8 cellular contexts compared by ENCODE assay signal in the genomic region with DNA sequence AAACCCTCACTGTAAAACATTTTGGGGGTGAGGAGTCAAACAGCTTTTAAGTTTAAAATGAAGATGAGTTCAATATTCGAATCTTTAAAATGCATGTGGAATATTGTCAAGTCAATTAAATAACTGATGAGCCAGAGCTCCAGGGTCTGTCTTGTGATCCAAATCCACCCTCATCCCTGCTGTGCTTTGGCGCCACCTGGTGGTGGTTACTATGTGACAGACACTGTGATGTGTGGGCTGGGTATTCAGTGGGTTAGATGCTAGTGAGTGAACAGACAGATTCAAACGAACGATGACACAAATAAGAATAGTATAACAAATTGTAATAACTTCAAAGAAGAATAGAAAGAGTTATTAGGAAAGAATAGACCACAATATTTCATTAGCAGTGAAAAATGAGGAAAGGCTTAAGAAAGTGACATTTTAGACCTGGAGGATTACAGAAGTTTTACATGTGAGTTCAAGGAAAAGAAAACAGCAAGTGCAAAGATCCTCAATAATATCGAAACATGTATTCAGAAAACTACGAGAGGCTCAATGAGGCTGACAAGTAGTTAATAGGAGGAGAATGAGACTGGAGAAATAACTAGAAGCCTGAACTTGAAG. TPM values are rescaled to one million over a fixed set of nuclear protein-coding genes. Genes with fewer than 3 reads are reported as not detected.
DNase-seq lines count a peak whose midpoint lies in the region; ATAC-seq and TF ChIP-seq lines count a peak whose summit lies in the region.

No MANE protein-coding gene starts in this region.

- TF ChIP-seq CTCF in chondrocyte (IDR thresholded peaks at IDR 0.05), result peak; percentile 97
- TF ChIP-seq CTCF in left lung (IDR thresholded peaks at IDR 0.05), result peak; percentile 81 to 85

- H3K27me3 Mint-ChIP-seq in chondrocyte (ENCODE audit: low read depth), result peaks cover 11% of the 10 kb centered on the region

- H3K27ac Mint-ChIP-seq in chondrocyte (ENCODE audit: unreplicated experiment), result no peak overlapping the region

- no peaks in the 10 kb centered on the region for H3K4me1 Mint-ChIP-seq in chondrocyte (ENCODE audit: low read depth)

- no peak overlapping the region for H3K27ac ChIP-seq in left lung

- no peaks in the 10 kb centered on the region for H3K36me3 ChIP-seq in left lung

- ATAC-seq in HG02798 (IDR thresholded peaks at IDR 0.05; ENCODE audit: poor library complexity, unreplicated experiment) (peak; percentile 98), left lung (peak; percentile 96)

- H3K36me3 Mint-ChIP-seq in chondrocyte (ENCODE audit: low read depth), result no peaks in the 10 kb centered on the region

- H3K4me3 ChIP-seq in left lung, result no peak overlapping the region

- H3K9me3 Mint-ChIP-seq in chondrocyte (ENCODE audit: low read depth), result no peaks in the 10 kb centered on the region

- no peaks in the 10 kb centered on the region for H3K27me3 ChIP-seq in left lung

- H3K4me1 ChIP-seq in left lung, result no peaks in the 10 kb centered on the region

- H3K4me3 Mint-ChIP-seq in chondrocyte (ENCODE audit: unreplicated experiment), result no peak overlapping the region

- intact Hi-C loops in left lung (cut with DNase I), result no loop called here

- DNase-seq in activated gamma-delta T cell treated with Interleukin-2 at 50 U/mL for 16 hours (peak; percentile 56), activated gamma-delta T cell (lab: John Stamatoyannopoulos, UW) (no peak), NCI-H1930 (lab: John Stamatoyannopoulos, UW) (peak; percentile 19 to 52), chondrocyte (ENCODE audit: low spot score) (no peak), left lung (peak; percentile 57 to 84)
- peak; percentile 75 for DNase-seq in activated CD4-positive, CD25-positive, alpha-beta regulatory T cell treated with anti-CD3 and anti-CD28 coated beads, Interleukin-2, amount 50 U/mL, for 72 hours
- peak; percentile 19 to 59 (median 19) for DNase-seq in stimulated activated CD4-positive, alpha-beta T cell treated with anti-CD3 and anti-CD28 coated beads, TNF-alpha, amount 100 ng/mL, for 1 hour (ENCODE audit: low read depth in 3 of 3, low spot score in 1 of 3)

- no peaks in the 10 kb centered on the region for H3K9me3 ChIP-seq in left lung

RNA-seq across cellular contexts. Expression of gene CHSY3, which starts 51.4 kb away (rescaled TPM):
- 18.1 to 44.6 TPM (median 19.7 TPM) in 3 replicates for total RNA-seq in chondrocyte
- total RNA-seq in left lung, result 10 to 100 TPM in 1 of 2 donors, 1 to 10 TPM in 1; 5.8 to 10.1 TPM

Comparison
In these comparisons a context has a peak if more than half of its experiments do, and no peak if none do; other contexts are left out.
1. DNase-seq: peak in activated gamma-delta T cell treated with Interleukin-2 at 50 U/mL for 16 hours (single experiment), NCI-H1930 (2 of 2), activated CD4-positive, CD25-positive, alpha-beta regulatory T cell treated with anti-CD3 and anti-CD28 coated beads, Interleukin-2, amount 50 U/mL, for 72 hours (single experiment), left lung (2 of 2) and stimulated activated CD4-positive, alpha-beta T cell treated with anti-CD3 and anti-CD28 coated beads, TNF-alpha, amount 100 ng/mL, for 1 hour (3 of 3); none in activated gamma-delta T cell (single experiment) and chondrocyte (single experiment).